ENCODE assay signal across 7 cellular contexts in genomic region chr4:112099701-112100289, GRCh38. TPM values are rescaled to one million over a fixed set of nuclear protein-coding genes. Genes with fewer than 3 reads are reported as not detected.
DNase-seq lines count a peak whose midpoint lies in the region; TF ChIP-seq lines count a peak whose summit lies in the region.

No MANE protein-coding gene starts in this region.

- H3K4me3 ChIP-seq in GM12865 (ENCODE audit: low read depth, low read length) (no peak overlapping the region), GM23248 (no peak overlapping the region), SK-N-MC (no peak overlapping the region), fibroblast of lung (replicated peaks in 1 of 4; ENCODE audit: control extremely low read depth in 1 of 4, insufficient read depth in 1 of 4, low read depth in 3 of 4, low read length in 4 of 4) (no peak overlapping the region), neural progenitor cell (no peak overlapping the region)

- in situ Hi-C loops in GM23248 (cut with MboI) = loop anchor here (10.0 to 25.0 kb wide), 2 partner anchors 135 to 513 kb away; partner anchors contain the start of gene AP1AR

- H2AFZ ChIP-seq in GM23248 (peak overlapping the region; percentile 75), fibroblast of lung (ENCODE audit: low read length) (no peak overlapping the region), neural progenitor cell (replicated peaks) (peak overlapping the region; percentile 86)

- H3K36me3 ChIP-seq in GM23248 (ENCODE audit: low read depth) = no peaks in the 10 kb centered on the region
- H3K36me3 ChIP-seq in SK-N-MC (ENCODE audit: insufficient read depth, low read length) = no peaks in the 10 kb centered on the region
- no peaks in the 10 kb centered on the region for H3K36me3 ChIP-seq in fibroblast of lung (ENCODE audit: control insufficient read depth, insufficient read depth, low read length)
- H3K36me3 ChIP-seq in neural progenitor cell = no peaks in the 10 kb centered on the region

- H3K9me3 ChIP-seq in GM23248 (ENCODE audit: low read depth) (no peaks in the 10 kb centered on the region), SK-N-MC (ENCODE audit: low read depth, low read length) (no peaks in the 10 kb centered on the region), fibroblast of lung (ENCODE audit: control insufficient read depth, insufficient read depth, low read depth, low read length) (no peaks in the 10 kb centered on the region), neural progenitor cell (ENCODE audit: low read depth) (no peaks in the 10 kb centered on the region)

- no peaks in the 10 kb centered on the region for H3K36me3 Mint-ChIP-seq in neural progenitor cell

- TF ChIP-seq CTCF in GM12865 (IDR thresholded peaks at IDR 0.05; ENCODE audit: insufficient read depth, low read depth, low read length, missing control alignments) (peak; percentile 49), fibroblast of lung (conservative IDR thresholded peaks at IDR 0.05 in 1 of 2, IDR thresholded peaks at IDR 0.05 in 1 of 2; ENCODE audit: low read depth in 1 of 2, low read length in 2 of 2) (peak in 1 of 2 donors; percentile 52), neural progenitor cell (IDR thresholded peaks at IDR 0.05) (peak; percentile 78)

- H3K4me1 ChIP-seq in GM23248 (ENCODE audit: insufficient read depth) (no peaks in the 10 kb centered on the region), fibroblast of lung (ENCODE audit: control insufficient read depth, extremely low read depth, insufficient read depth, low read length) (no peaks in the 10 kb centered on the region), neural progenitor cell (peaks cover 6% of the 10 kb centered on the region)

- WGBS in GM23248 (ENCODE audit: low coverage in 1 of 2, low lambda C conversion rate in 2 of 2, missing lambda C conversion rate in 2 of 2), 2 experiments = 20 to 21% methylated on average over 5 of the region's 5 CpGs

- H3K27me3 ChIP-seq in GM23248 (replicated peaks; ENCODE audit: insufficient read depth) = no peaks in the 10 kb centered on the region
- no peaks in the 10 kb centered on the region for H3K27me3 ChIP-seq in fibroblast of lung (ENCODE audit: control insufficient read depth, insufficient read depth, low read length)
- peaks cover 4% of the 10 kb centered on the region for H3K27me3 ChIP-seq in neural progenitor cell

- peaks cover 3% of the 10 kb centered on the region for H3K27me3 Mint-ChIP-seq in neural progenitor cell (ENCODE audit: insufficient read depth, low read depth)

- DNase-seq in GM12865 (ENCODE audit: low read depth) = peak; percentile 57
- DNase-seq in GM23248 = peak; percentile 73
- DNase-seq in LHCN-M2 (ENCODE audit: low read depth) = peak; percentile 61
- DNase-seq in SK-N-MC (ENCODE audit: low read depth, low spot score) = peak; percentile 45
- DNase-seq in fibroblast of lung (ENCODE audit: low read depth in 2 of 2) = peak; percentile 50 to 85
- peak; percentile 41 for DNase-seq in neural progenitor cell (ENCODE audit: low spot score)
- DNase-seq in GDM1 (lab: John Stamatoyannopoulos, UW) = no peak

- no peaks in the 10 kb centered on the region for H3K9me3 Mint-ChIP-seq in neural progenitor cell

- H3F3A ChIP-seq in GM23248 (ENCODE audit: insufficient read depth) (no peaks in the 10 kb centered on the region), neural progenitor cell (ENCODE audit: low read depth) (peaks cover 4% of the 10 kb centered on the region)

- H3K79me2 ChIP-seq in GM23248 (ENCODE audit: insufficient read depth) (no peaks in the 10 kb centered on the region), fibroblast of lung (ENCODE audit: control insufficient read depth, insufficient read depth, low read length) (no peaks in the 10 kb centered on the region), neural progenitor cell (ENCODE audit: low read depth) (no peaks in the 10 kb centered on the region)

- H3K27ac ChIP-seq in GM23248 (no peak overlapping the region), SK-N-MC (no peak overlapping the region), fibroblast of lung (ENCODE audit: insufficient read depth, low read length) (no peak overlapping the region), neural progenitor cell (no peak overlapping the region)

- H3K9ac ChIP-seq in GM23248 (no peak overlapping the region), SK-N-MC (ENCODE audit: insufficient read length) (no peak overlapping the region), fibroblast of lung (ENCODE audit: insufficient read depth, low read length) (no peak overlapping the region), neural progenitor cell (no peak overlapping the region)

- no peak overlapping the region for H3K27ac Mint-ChIP-seq in neural progenitor cell

- H3K4me2 ChIP-seq in GM23248 (ENCODE audit: unreplicated experiment) (no peak overlapping the region), fibroblast of lung (ENCODE audit: extremely low read depth, insufficient read depth, low read length) (no peak overlapping the region), neural progenitor cell (peak overlapping the region; percentile 27)

- no peaks in the 10 kb centered on the region for H3K9me2 ChIP-seq in GM23248 (ENCODE audit: insufficient read depth)

- no peaks in the 10 kb centered on the region for H3K4me1 Mint-ChIP-seq in neural progenitor cell

- no peaks in the 10 kb centered on the region for H4K20me1 ChIP-seq in GM23248 (ENCODE audit: insufficient read depth)
- H4K20me1 ChIP-seq in fibroblast of lung (ENCODE audit: control insufficient read depth, extremely low read depth, insufficient read depth, low read length) = no peaks in the 10 kb centered on the region
- H4K20me1 ChIP-seq in neural progenitor cell (ENCODE audit: low read depth) = no peaks in the 10 kb centered on the region

- no peak overlapping the region for H3K4me3 Mint-ChIP-seq in neural progenitor cell

RNA-seq across cellular contexts. Expression of gene FAM241A, which starts 45.5 kb away (rescaled TPM):
- 4.2 and 5.2 TPM in 2 replicates for total RNA-seq in GM23248 (2014; rRNA removed; shearing (Covaris generic))
- polyA plus RNA-seq in GM23248 (2016; fragmentation: Nextera tagmentation; extraction: Ambion mirVana) (6.1 and 6.2 TPM in 2 replicates), fibroblast of lung (1.1 and 1.7 TPM in 2 replicates)
- total RNA-seq in LHCN-M2 (2014; rRNA removed) (1.2 and 1.5 TPM in 2 replicates), fibroblast of lung (0.51 and 1.2 TPM in 2 replicates), neural progenitor cell (ENCODE audit: low replicate concordance) (0.03 TPM in 1 of 2 replicates, not detected in the other)
- polyA plus RNA-seq in LHCN-M2 (2012) = 0.45 TPM
- 0.95 and 1.3 TPM in 2 replicates for polyA plus RNA-seq in fibroblast of lung (2012)
- polyA minus RNA-seq in fibroblast of lung (ENCODE audit: low replicate concordance) = 0.16 TPM in 1 of 2 replicates, not detected in the other
